In the genomic region with DNA sequence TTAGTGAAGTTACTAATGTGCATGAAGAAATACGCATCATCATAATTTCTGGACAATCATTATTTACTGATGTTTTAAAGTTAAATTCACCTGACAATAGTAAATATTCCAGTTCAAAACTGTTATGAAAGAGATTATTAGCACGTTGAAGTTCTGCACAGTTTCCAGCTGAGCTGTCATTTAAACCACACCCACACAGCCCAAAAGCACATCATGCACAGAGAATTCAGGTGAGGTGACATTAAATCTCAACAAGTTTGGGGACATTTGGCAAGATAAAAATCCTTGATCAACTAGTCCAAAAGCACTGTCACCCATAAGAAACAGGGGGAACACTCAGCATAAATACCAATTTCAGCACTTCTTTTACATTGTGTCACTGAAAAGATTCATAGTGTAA, we compare ENCODE assay signal across 19 cellular contexts.
"Had no signal": no experiment of that assay in that cellular context is flagged by ENCODE, and none has a peak within 500 bp of the region (broad histone marks: within the 10 kb centered on the region; RNA-seq: fewer than 3 reads in every experiment).

No MANE protein-coding gene starts in this region.

- H3K9me3 ChIP-seq: SK-N-SH had no signal

- FAIRE-seq: HTR-8/SVneo had no signal

- H3K9me2 ChIP-seq: SK-N-SH had no signal

- DNase-seq: Kasumi-1, MM.1S, NCI-H1092 treated with DMSO at 0.1 percent for 48 hours, NCI-H1436, NCI-H187 treated with DMSO at 0.1 percent for 48 hours, NCI-H2029 treated with DMSO at 0.1 percent for 48 hours, NCI-H2227 treated with DMSO at 0.1 percent for 48 hours, NCI-H524, NCI-H69, NCI-H774, SHP77, SK-N-SH had no signal

- ATAC-seq: K562, Panc1 had no signal

- H3K4me3 Mint-ChIP-seq: IgD-negative memory B cell had no signal

- H3K27me3 Mint-ChIP-seq: IgD-negative memory B cell had no signal

- H3K4me3 ChIP-seq: K562 had no signal

- H3K4me2 ChIP-seq: KMS-11, SK-N-SH had no signal

- H3K27ac ChIP-seq: HL-60, KMS-11, RWPE1 had no signal
